29 cellular contexts compared by ENCODE assay signal in genomic region chr10:16811292-16811691, GRCh38.
"Had no signal": no experiment of that assay in that cellular context is flagged by ENCODE, and none has a peak within 500 bp of the region (broad histone marks: within the 10 kb centered on the region; RNA-seq: fewer than 3 reads in every experiment).

No MANE protein-coding gene starts in this region.

- H3K27me3 ChIP-seq: neural progenitor cell, neutrophil, ovary, right atrium auricular region, suprapubic skin, tibial artery, upper lobe of right lung had no signal

- H2AFZ ChIP-seq: neural progenitor cell had no signal

- H3K9me3 Mint-ChIP-seq: naive thymus-derived CD8-positive, alpha-beta T cell; nephron progenitor cell; stimulated activated naive CD8-positive, alpha-beta T cell treated with anti-CD3 and anti-CD28 coated beads, Interleukin-15, Interleukin-2, amounts not matched to agents 100 ng/mL and 50 ng/mL, for 24 hours had no signal

- H3K9me3 ChIP-seq: lower lobe of right lung, neutrophil, ovary, right atrium auricular region, suprapubic skin, thoracic aorta, tibial artery, upper lobe of right lung had no signal

- H3K27me3 Mint-ChIP-seq: naive thymus-derived CD8-positive, alpha-beta T cell; progenitor cell of endocrine pancreas; stimulated activated naive CD8-positive, alpha-beta T cell treated with anti-CD3 and anti-CD28 coated beads, Interleukin-15, Interleukin-2, amounts not matched to agents 100 ng/mL and 50 ng/mL, for 24 hours had no signal

- H3K4me2 ChIP-seq: neural progenitor cell had no signal

- H3K27ac ChIP-seq: lower lobe of right lung, neural progenitor cell, neutrophil, ovary, right atrium auricular region, skin epidermis, suprapubic skin, thoracic aorta, tibial artery, upper lobe of right lung had no signal

- FAIRE-seq: keratinocyte, urothelium cell line had no signal

- DNase-seq: hippocampal formation; kidney glomerular epithelial cell; left cardiac atrium; lower lobe of right lung; mammary epithelial cell; naive thymus-derived CD8-positive, alpha-beta T cell; nephron progenitor cell; occipital lobe; ovary; stimulated activated CD4-positive, alpha-beta T cell treated with anti-CD3 and anti-CD28 coated beads, Interleukin-12 subunit alpha, Interleukin-12 subunit beta, amount 100 ng/mL, for 4 hours; stimulated activated CD4-positive, alpha-beta T cell treated with anti-CD3 and anti-CD28 coated beads, Interleukin-15, amount 100 ng/mL, for 24 hours; stimulated activated CD4-positive, alpha-beta T cell treated with anti-CD3 and anti-CD28 coated beads, Interleukin-2, amount 100 ng/mL, for 24 hours; stimulated activated CD4-positive, alpha-beta T cell treated with anti-CD3 and anti-CD28 coated beads, Interleukin-4, amount 100 ng/mL, for 1 hour; stimulated activated naive CD4-positive, alpha-beta T cell; tibial artery; trophoblast cell; upper lobe of right lung had no signal

- H3K4me3 Mint-ChIP-seq: nephron progenitor cell; neural progenitor cell; stimulated activated naive CD8-positive, alpha-beta T cell treated with anti-CD3 and anti-CD28 coated beads, Interleukin-15, Interleukin-2, amounts not matched to agents 100 ng/mL and 50 ng/mL, for 24 hours had no signal

- H3K4me1 ChIP-seq: neural progenitor cell had no signal

- H3K9ac ChIP-seq: neural progenitor cell had no signal

- ATAC-seq: left cardiac atrium; left lobe of liver; lower lobe of right lung; naive thymus-derived CD8-positive, alpha-beta T cell; sciatic nerve; upper lobe of right lung had no signal

- H3K4me3 ChIP-seq: lower lobe of right lung, neural progenitor cell, ovary, right atrium auricular region, skin epidermis, suprapubic skin, thoracic aorta, tibial artery, upper lobe of right lung had no signal

- H3K36me3 ChIP-seq: lower lobe of right lung, neural progenitor cell, ovary, right atrium auricular region, thoracic aorta, upper lobe of right lung had no signal
